Comparison of ENCODE assay signal across 8 cellular contexts in the genomic region with DNA sequence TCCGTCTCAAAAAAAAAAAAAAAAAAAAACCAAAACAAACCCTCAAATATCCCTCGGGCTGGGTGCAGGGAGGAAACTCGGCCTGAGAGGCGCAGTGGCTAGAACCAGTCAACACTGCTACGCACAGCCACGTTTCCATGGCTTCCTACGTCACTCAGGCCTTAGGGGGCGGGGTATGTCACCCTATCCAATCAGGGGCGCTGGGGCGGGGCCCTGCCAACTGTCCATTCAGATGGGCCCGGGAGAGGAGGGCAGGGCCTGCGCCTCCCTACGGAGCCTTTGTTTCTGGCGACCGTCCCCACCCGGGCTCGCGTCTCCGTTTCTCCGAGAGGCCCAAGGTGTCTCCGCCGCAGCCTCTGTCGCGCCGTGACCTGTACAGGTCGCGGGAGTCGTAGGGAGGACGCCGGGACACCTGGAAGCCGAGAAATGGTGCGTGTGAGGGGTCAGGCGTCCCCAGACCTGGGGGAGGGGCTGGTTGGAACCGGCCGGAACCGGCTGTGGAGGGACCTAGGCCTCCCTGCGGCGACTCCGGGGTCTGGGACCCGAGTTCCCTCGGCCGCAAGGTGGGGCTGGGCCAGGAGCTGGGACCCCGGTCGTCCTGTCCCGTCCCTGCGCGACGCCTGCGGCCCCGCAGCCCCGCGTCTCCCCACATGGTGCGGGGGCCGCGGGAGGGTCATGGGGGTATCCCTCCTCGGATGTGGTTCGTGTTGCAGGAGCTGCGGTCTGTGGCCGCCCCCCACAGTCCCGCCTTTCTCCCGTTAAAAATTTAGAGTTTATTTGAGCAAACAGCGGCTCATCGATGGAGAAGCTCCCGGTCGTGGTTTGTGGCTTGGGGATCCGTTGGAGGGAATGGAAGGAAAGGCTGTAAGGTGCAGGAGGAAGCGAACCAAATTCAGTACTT. TPM values are rescaled to one million over a fixed set of nuclear protein-coding genes. Genes with fewer than 3 reads are reported as not detected.
DNase-seq lines count a peak whose midpoint lies in the region; ATAC-seq and TF ChIP-seq lines count a peak whose summit lies in the region.

A gene (plus strand): TSS at position 282 of the 901 bp plus-strand sequence. CDS start 145 bp downstream, at position 427.

- H3K36me3 ChIP-seq in upper lobe of right lung, result no peaks in the 10 kb centered on the region

- no peaks in the 10 kb centered on the region for H3K4me1 ChIP-seq in upper lobe of right lung

- H3K27me3 ChIP-seq in upper lobe of right lung, result no peaks in the 10 kb centered on the region

- intact Hi-C loops in left cardiac atrium (cut with DNase I), result no loop called here
- intact Hi-C loops in posterior vena cava (cut with DNase I), result no loop called here
- intact Hi-C loops in upper lobe of right lung (cut with DNase I), result no loop called here

- ATAC-seq in HG02798 (IDR thresholded peaks at IDR 0.05; ENCODE audit: poor library complexity, unreplicated experiment), result peak; percentile 99
- peak; percentile 100 for ATAC-seq in left cardiac atrium
- ATAC-seq in upper lobe of right lung, result peak; percentile 100

- DNase-seq in NCI-H1436 (lab: John Stamatoyannopoulos, UW), result peak; percentile 98
- DNase-seq in T follicular helper cell (ENCODE audit: low read depth), result peak; percentile 95
- DNase-seq in amniotic epithelial cell (ENCODE audit: low read depth), result peak; percentile 96
- peak; percentile 100 for DNase-seq in left cardiac atrium
- DNase-seq in posterior vena cava (ENCODE audit: low spot score), result peak; percentile 100
- DNase-seq in upper lobe of right lung, result peak; percentile 99

- TF ChIP-seq CTCF in GM12875 (IDR thresholded peaks at IDR 0.05; ENCODE audit: borderline replicate concordance, insufficient read depth, low read depth, low read length), result no peak
- TF ChIP-seq CTCF in upper lobe of right lung (IDR thresholded peaks at IDR 0.05), result peak; percentile 32

- peak within 1 kb of the TSS; percentile 98 for H3K4me3 ChIP-seq in GM12875 (ENCODE audit: low read depth, low read length)
- peak within 1 kb of the TSS; percentile 86 for H3K4me3 ChIP-seq in upper lobe of right lung

- H3K27ac ChIP-seq in upper lobe of right lung, result peak within 1 kb of the TSS; percentile 97

- H3K9me3 ChIP-seq in upper lobe of right lung, result no peaks in the 10 kb centered on the region

RNA-seq across cellular contexts. Expression of the gene that starts here (rescaled TPM):
- total RNA-seq in left cardiac atrium (1 to 10 TPM; 5.1 to 5.4 TPM), posterior vena cava (1 to 10 TPM; 8.5 to 8.8 TPM), upper lobe of right lung (11.6 TPM)

Comparison
In these comparisons a context has a peak if more than half of its experiments do, and no peak if none do; other contexts are left out.
1. Peak in every context shown above with its lines: DNase-seq, ATAC-seq, H3K4me3 ChIP-seq and H3K27ac ChIP-seq.